32 cellular contexts compared by ENCODE assay signal in the genomic region with DNA sequence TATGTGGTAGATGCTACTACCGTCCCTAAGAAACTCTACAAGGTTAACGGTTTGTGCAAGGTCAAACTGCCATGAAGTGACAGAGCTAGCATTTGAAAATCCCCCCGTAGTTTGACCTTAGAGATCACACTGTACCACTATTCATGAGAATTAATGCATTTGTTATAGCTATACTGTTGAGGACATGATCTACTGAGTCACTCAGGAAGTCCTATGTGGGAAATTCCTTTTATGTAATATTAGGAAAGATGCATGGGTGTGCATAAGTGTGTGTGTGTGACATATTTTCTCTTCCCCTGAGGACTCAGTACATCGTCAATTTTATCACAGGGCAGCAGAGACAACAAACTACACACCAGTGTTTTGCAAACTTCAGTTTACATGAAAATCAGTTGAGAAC.
"Had no signal": no experiment of that assay in that cellular context is flagged by ENCODE, and none has a peak within 500 bp of the region (broad histone marks: within the 10 kb centered on the region; RNA-seq: fewer than 3 reads in every experiment).

No MANE protein-coding gene starts in this region.

- DNase-seq: activated CD4-positive, alpha-beta T cell treated with anti-CD3 and anti-CD28 coated beads, Interleukin-2, amount 10 ng/mL, durations not matched to agents 24 days and 14 days; activated CD4-positive, alpha-beta T cell treated with anti-CD3 and anti-CD28 coated beads, Interleukin-2, amount 50 U/mL, for 4 hours; activated CD8-positive, alpha-beta T cell treated with anti-CD3 and anti-CD28 coated beads for 36 hours; activated gamma-delta T cell treated with Interleukin-2 at 50 U/mL for 16 hours; activated naive CD4-positive, alpha-beta T cell treated with anti-CD3 and anti-CD28 coated beads for 36 hours; activated T-cell treated with anti-CD3 and anti-CD28 coated beads, Interleukin-2, amount 50 U/mL, for 24 hours; anterior cingulate cortex; brain microvascular endothelial cell; Karpas-422; KBM-7; MG63; NCI-H1048; NCI-H1105 treated with DMSO at 0.1 percent for 48 hours; NCI-H1436; NCI-H1694; NCI-H1930; NCI-H2081 treated with DMSO at 0.1 percent for 48 hours; NCI-H226; NCI-H446 treated with DMSO at 0.1 percent for 48 hours; NCI-H748 treated with DMSO at 0.1 percent for 48 hours; NK-92 treated with Interleukin-12 subunit alpha and Interleukin-12 subunit beta, amount 100 ng/mL, for 24 hours; PC-3; Peyer's patch; RPMI8226; SHP77 treated with DMSO at 0.1 percent for 48 hours; SK-N-SH had no signal

- H3K4me1 ChIP-seq: Peyer's patch, SJSA1 had no signal

- H3K27ac Mint-ChIP-seq: activated CD4-positive, alpha-beta T cell treated with anti-CD3 and anti-CD28 coated beads, Interleukin-2, amount 10 ng/mL, durations not matched to agents 24 days and 14 days; activated CD8-positive, alpha-beta T cell treated with anti-CD3 and anti-CD28 coated beads for 36 hours; activated naive CD4-positive, alpha-beta T cell treated with anti-CD3 and anti-CD28 coated beads for 36 hours; activated naive CD4-positive, alpha-beta T cell treated with anti-CD3 and anti-CD28 coated beads, Interleukin-2, amount 50 U/mL, for 72 hours; activated T-cell treated with anti-CD3 and anti-CD28 coated beads, Interleukin-2, amount 50 U/mL, for 24 hours; T-helper 1 cell treated with Interleukin-12 subunit alpha and Interleukin-12 subunit beta and Interleukin-4 antibody, amounts not matched to agents 30 μg/mL and 1 μg/mL, for 36 hours; T-helper 2 cell treated with Interferon-gamma antibody and Interleukin-4, amounts not matched to agents 5 μg/mL and 100 μg/mL, for 36 hours had no signal

- H3K27me3 ChIP-seq: brain microvascular endothelial cell, cardiac muscle cell, MG63, Peyer's patch, SJSA1 had no signal

- H3K9ac ChIP-seq: SK-N-SH had no signal

- H3K4me2 ChIP-seq: SK-N-SH had no signal

- H3K9me3 Mint-ChIP-seq: activated CD4-positive, alpha-beta T cell treated with anti-CD3 and anti-CD28 coated beads, Interleukin-2, amount 10 ng/mL, durations not matched to agents 24 days and 14 days; activated CD8-positive, alpha-beta T cell treated with anti-CD3 and anti-CD28 coated beads for 36 hours; activated naive CD4-positive, alpha-beta T cell treated with anti-CD3 and anti-CD28 coated beads for 36 hours; activated naive CD4-positive, alpha-beta T cell treated with anti-CD3 and anti-CD28 coated beads, Interleukin-2, amount 50 U/mL, for 72 hours; activated T-cell treated with anti-CD3 and anti-CD28 coated beads, Interleukin-2, amount 50 U/mL, for 24 hours; central memory CD8-positive, alpha-beta T cell; T-helper 1 cell treated with Interleukin-12 subunit alpha and Interleukin-12 subunit beta and Interleukin-4 antibody, amounts not matched to agents 30 μg/mL and 1 μg/mL, for 36 hours; T-helper 2 cell treated with Interferon-gamma antibody and Interleukin-4, amounts not matched to agents 5 μg/mL and 100 μg/mL, for 36 hours had no signal

- H3K4me3 ChIP-seq: cardiac muscle cell, MG63, Peyer's patch, SJSA1 had no signal

- ATAC-seq: activated CD8-positive, alpha-beta T cell treated with anti-CD3 and anti-CD28 coated beads for 36 hours; activated naive CD4-positive, alpha-beta T cell treated with anti-CD3 and anti-CD28 coated beads, Interleukin-2, amount 50 U/mL, for 72 hours; PC-3 had no signal

- H3K36me3 ChIP-seq: brain microvascular endothelial cell, cardiac muscle cell, MG63, Peyer's patch, SJSA1 had no signal

- H3K4me3 Mint-ChIP-seq: activated CD4-positive, alpha-beta T cell treated with anti-CD3 and anti-CD28 coated beads, Interleukin-2, amount 10 ng/mL, durations not matched to agents 24 days and 14 days; activated CD8-positive, alpha-beta T cell treated with anti-CD3 and anti-CD28 coated beads for 36 hours; activated naive CD4-positive, alpha-beta T cell treated with anti-CD3 and anti-CD28 coated beads for 36 hours; activated T-cell treated with anti-CD3 and anti-CD28 coated beads, Interleukin-2, amount 50 U/mL, for 24 hours; central memory CD8-positive, alpha-beta T cell; T-helper 1 cell treated with Interleukin-12 subunit alpha and Interleukin-12 subunit beta and Interleukin-4 antibody, amounts not matched to agents 30 μg/mL and 1 μg/mL, for 36 hours; T-helper 2 cell treated with Interferon-gamma antibody and Interleukin-4, amounts not matched to agents 5 μg/mL and 100 μg/mL, for 36 hours had no signal

- H3K27me3 Mint-ChIP-seq: activated CD4-positive, alpha-beta T cell treated with anti-CD3 and anti-CD28 coated beads, Interleukin-2, amount 10 ng/mL, durations not matched to agents 24 days and 14 days; activated CD8-positive, alpha-beta T cell treated with anti-CD3 and anti-CD28 coated beads for 36 hours; activated T-cell treated with anti-CD3 and anti-CD28 coated beads, Interleukin-2, amount 50 U/mL, for 24 hours; central memory CD8-positive, alpha-beta T cell had no signal

- H3K27ac ChIP-seq: brain microvascular endothelial cell, cardiac muscle cell, Peyer's patch, SJSA1 had no signal

- H3K9me3 ChIP-seq: MG63, Peyer's patch, SJSA1, SK-N-SH had no signal
